ENCODE assay signal across 12 cellular contexts in the genomic region with DNA sequence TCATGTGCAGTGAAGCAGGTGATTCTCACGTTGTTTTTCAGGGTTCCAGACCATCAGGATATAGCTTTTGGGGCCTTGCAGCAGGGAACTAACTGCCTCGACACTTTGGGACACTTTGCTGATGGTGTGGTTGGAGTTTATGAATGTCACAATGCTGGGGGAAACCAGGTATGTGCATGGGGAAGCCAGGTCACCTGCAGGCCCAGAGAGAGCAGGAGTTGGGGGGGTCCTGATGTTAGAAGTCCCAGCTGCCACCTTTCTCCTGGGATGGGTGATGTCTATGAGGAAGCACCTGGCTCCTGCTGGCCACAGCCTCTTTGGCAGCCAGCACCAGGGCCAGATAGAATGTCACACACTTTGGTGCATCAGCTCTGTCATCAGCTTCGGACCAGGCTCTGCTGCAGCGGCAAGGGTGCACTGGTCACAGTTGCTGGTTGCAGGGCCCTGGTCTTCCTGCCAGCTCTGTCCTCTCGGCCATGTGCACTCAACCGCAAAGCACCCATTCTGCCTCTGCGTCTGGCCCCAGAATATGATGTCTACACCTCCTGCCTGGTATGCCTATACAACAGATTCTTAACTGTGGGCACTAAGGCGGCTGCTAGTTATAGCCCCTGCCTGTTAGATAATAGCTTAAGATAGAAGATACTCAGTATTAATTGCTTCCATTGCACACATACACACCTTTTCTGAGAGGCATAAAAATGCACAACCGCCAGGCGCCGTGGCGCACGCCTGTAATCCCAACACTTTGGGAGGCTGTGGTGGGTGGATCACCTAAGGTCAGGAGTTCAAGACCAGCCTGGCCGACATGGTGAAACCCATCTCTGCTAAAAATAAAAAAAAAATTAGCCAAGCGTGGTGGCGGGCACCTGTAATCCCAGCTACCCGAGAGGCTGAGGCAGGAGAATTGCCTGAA.
"Had no signal": no experiment of that assay in that cellular context is flagged by ENCODE, and none has a peak within 500 bp of the region (broad histone marks: within the 10 kb centered on the region; RNA-seq: fewer than 3 reads in every experiment).

No MANE protein-coding gene starts in this region.

- H3K27ac ChIP-seq: right atrium auricular region, testis had no signal

- H3K27me3 ChIP-seq: dorsolateral prefrontal cortex, right atrium auricular region, testis had no signal

- DNase-seq: activated CD4-positive, alpha-beta T cell treated with anti-CD3 and anti-CD28 coated beads, Interleukin-2, amount 10 ng/mL, durations not matched to agents 24 days and 14 days; activated CD4-positive, CD25-positive, alpha-beta regulatory T cell; activated CD8-positive, alpha-beta T cell treated with anti-CD3 and anti-CD28 coated beads, Interleukin-2, amount 10 ng/mL, durations not matched to agents 7 days and 5 days; activated naive CD4-positive, alpha-beta T cell treated with anti-CD3 and anti-CD28 coated beads, Interleukin-2, amount 10 ng/mL, durations not matched to agents 7 days and 5 days; small intestine; stimulated activated naive CD8-positive, alpha-beta T cell treated with anti-CD3 and anti-CD28 coated beads, Interleukin-15, amount 100 ng/mL, for 72 hours; T-helper 2 cell; testis had no signal

- ATAC-seq: activated CD8-positive, alpha-beta T cell treated with anti-CD3 and anti-CD28 coated beads, Interleukin-2, amount 10 ng/mL, durations not matched to agents 7 days and 5 days; activated T-helper 17 cell treated with anti-CD3 and anti-CD28 coated beads, Interleukin-2, amount 50 U/mL, for 72 hours; naive thymus-derived CD8-positive, alpha-beta T cell; stimulated activated naive CD8-positive, alpha-beta T cell treated with anti-CD3 and anti-CD28 coated beads, Interleukin-15, amount 100 ng/mL, for 72 hours had no signal

- H3K9me3 ChIP-seq: right atrium auricular region, testis had no signal

- H3K4me3 ChIP-seq: dorsolateral prefrontal cortex, right atrium auricular region, testis had no signal
